ENCODE assay signal across 26 cellular contexts in the genomic region with DNA sequence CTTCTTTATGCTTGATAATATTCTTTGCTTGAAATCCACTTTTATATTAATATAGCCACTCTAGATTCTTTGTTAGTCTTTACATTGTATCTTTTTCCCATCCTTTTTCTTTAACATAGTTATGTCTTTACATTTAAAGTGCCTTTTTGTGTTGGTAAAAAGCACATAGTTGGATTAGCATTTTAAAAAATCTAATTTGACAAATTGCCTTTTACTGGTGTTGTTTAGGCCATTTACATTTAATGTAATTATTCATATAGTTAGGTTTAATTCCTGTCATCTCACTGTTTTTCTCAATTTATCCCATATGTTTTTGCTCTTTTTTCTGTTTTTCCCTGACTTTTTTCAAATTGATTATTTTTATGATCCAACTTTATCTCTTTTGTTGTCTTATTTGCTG.
DNase-seq lines count a peak whose midpoint lies in the region; ATAC-seq, FAIRE-seq and TF ChIP-seq lines count a peak whose summit lies in the region.
"Had no signal": no experiment of that assay in that cellular context is flagged by ENCODE, and none has a peak within 500 bp of the region (broad histone marks: within the 10 kb centered on the region; RNA-seq: fewer than 3 reads in every experiment).

No MANE protein-coding gene starts in this region.

- H4K20me1 ChIP-seq in K562 (replicated peaks; ENCODE audit: control insufficient read depth, insufficient read depth, low read length) = no peaks in the 10 kb centered on the region
- H4K20me1 ChIP-seq: BLaER1 had no signal

- H3K4me3 ChIP-seq in K562 = no peak overlapping the region
- H3K4me3 ChIP-seq: BLaER1, GM23248 had no signal

- no peaks in the 10 kb centered on the region; a peak in 1 of 5 replicates for H3K4me1 ChIP-seq in K562 (replicated peaks in 1 of 2; ENCODE audit: control insufficient read depth in 2 of 2, insufficient read depth in 2 of 2, low read length in 2 of 2)
- H3K4me1 ChIP-seq: BLaER1 had no signal

- H3K27me3 Mint-ChIP-seq in activated T-cell treated with anti-CD3 and anti-CD28 coated beads, Interleukin-2, amount 50 U/mL, for 72 hours (ENCODE audit: low read depth) = peaks cover 30% of the 10 kb centered on the region
- H3K27me3 Mint-ChIP-seq in activated T-cell treated with anti-CD3 and anti-CD28 coated beads, Interleukin-2, amount 50 U/mL, for 4 hours (ENCODE audit: low read depth) = no peaks in the 10 kb centered on the region
- H3K27me3 Mint-ChIP-seq in activated T-helper 1 cell treated with anti-CD3 and anti-CD28 coated beads, Interleukin-12 subunit alpha, Interleukin-12 subunit beta, Interleukin-2, Interleukin-4 antibody, amounts not matched to agents 30 ng/mL and 10 ng/mL and 1 ng/mL, durations not matched to agents 14 hours and 24 hours and 36 hours (ENCODE audit: insufficient read depth) = no peaks in the 10 kb centered on the region
- H3K27me3 Mint-ChIP-seq: B cell; CD4-positive, CD25-positive, alpha-beta regulatory T cell had no signal

- BruUV-seq in K562 (replicated peaks; lab: Mats Ljungman, UMichigan) = no TSS peak

- CTCF ChIA-PET in K562 (lab: Yijun Ruan, JAX; ENCODE audit: low intra/inter-chr PET ratio) = no interaction called here

- no peak overlapping the region for H3K27ac ChIP-seq in K562 (ENCODE audit: extremely low read depth, low read depth, low read length)
- H3K27ac ChIP-seq: 22Rv1, BLaER1, C4-2B, GM23248 had no signal

- intact Hi-C loops in activated T-helper 1 cell treated with anti-CD3 and anti-CD28 coated beads, Interleukin-12 subunit alpha, Interleukin-12 subunit beta, Interleukin-2, Interleukin-4 antibody, amounts not matched to agents 30 ng/mL and 10 ng/mL and 1 ng/mL, durations not matched to agents 14 hours and 24 hours and 36 hours (cut with micrococcal nuclease) = no loop called here
- intact Hi-C loops in K562 (cut with micrococcal nuclease) = no loop called here

- no peaks in the 10 kb centered on the region for H3K9me1 ChIP-seq in K562 (ENCODE audit: control insufficient read depth, insufficient read depth, low read length)

- peaks cover 9% of the 10 kb centered on the region for H3K9me3 ChIP-seq in K562 (replicated peaks; ENCODE audit: control insufficient read depth, insufficient read depth, low read depth, low read length)

- no peak overlapping the region for H3K4me2 ChIP-seq in K562 (ENCODE audit: insufficient read depth, low read length)
- H3K4me2 ChIP-seq: BLaER1 had no signal

- DNase-seq in activated T-cell treated with anti-CD3 and anti-CD28 coated beads, Interleukin-2, amount 50 U/mL, for 72 hours = no peak
- no peak for DNase-seq in activated T-cell treated with anti-CD3 and anti-CD28 coated beads, Interleukin-2, amount 50 U/mL, for 4 hours
- DNase-seq in activated T-helper 1 cell treated with anti-CD3 and anti-CD28 coated beads, Interleukin-12 subunit alpha, Interleukin-12 subunit beta, Interleukin-2, Interleukin-4 antibody, amounts not matched to agents 30 ng/mL and 10 ng/mL and 1 ng/mL, durations not matched to agents 14 hours and 24 hours and 36 hours (ENCODE audit: low spot score) = no peak
- DNase-seq in K562 (ENCODE audit: extremely low read depth in 1 of 4, low spot score in 3 of 4) = no peak
- no peak for DNase-seq in SW480 (ENCODE audit: low spot score)
- no peak for DNase-seq in stimulated activated CD4-positive, alpha-beta T cell treated with anti-CD3 and anti-CD28 coated beads, Interleukin-4, amount 100 ng/mL, for 1 hour
- DNase-seq in stimulated activated CD4-positive, alpha-beta T cell treated with anti-CD3 and anti-CD28 coated beads, Interleukin-2, amount 100 ng/mL, for 24 hours = no peak
- no peak for DNase-seq in GM13977 (ENCODE audit: low spot score)
- DNase-seq: Caco-2; CD4-positive, CD25-positive, alpha-beta regulatory T cell; CD8-positive, alpha-beta T cell; DMS153; DND-41; GDM1; GM23248; H7; HCEC 1CT; HFFc6 had no signal

- POLR2A ChIA-PET in K562 (lab: Yijun Ruan, JAX) = no interaction called here

- no peak for TF ChIP-seq EP300 in K562 (IDR thresholded peaks at IDR 0.05; ENCODE audit: low read length)

- ATAC-seq in activated T-cell treated with anti-CD3 and anti-CD28 coated beads, Interleukin-2, amount 50 U/mL, for 72 hours (replicated peaks in 1 of 2) = no peak
- no peak for ATAC-seq in activated T-cell treated with anti-CD3 and anti-CD28 coated beads, Interleukin-2, amount 50 U/mL, for 4 hours
- ATAC-seq in K562 = no peak
- ATAC-seq: CD8-positive, alpha-beta T cell had no signal

- peaks cover 14 to 16% of the 10 kb centered on the region in 2 donors for H3K9me3 Mint-ChIP-seq in activated T-cell treated with anti-CD3 and anti-CD28 coated beads, Interleukin-2, amount 50 U/mL, for 72 hours
- peaks cover 23% of the 10 kb centered on the region for H3K9me3 Mint-ChIP-seq in activated T-cell treated with anti-CD3 and anti-CD28 coated beads, Interleukin-2, amount 50 U/mL, for 4 hours
- H3K9me3 Mint-ChIP-seq in activated T-helper 1 cell treated with anti-CD3 and anti-CD28 coated beads, Interleukin-12 subunit alpha, Interleukin-12 subunit beta, Interleukin-2, Interleukin-4 antibody, amounts not matched to agents 30 ng/mL and 10 ng/mL and 1 ng/mL, durations not matched to agents 14 hours and 24 hours and 36 hours = peaks cover 39% of the 10 kb centered on the region

- H3K36me3 Mint-ChIP-seq in activated T-cell treated with anti-CD3 and anti-CD28 coated beads, Interleukin-2, amount 50 U/mL, for 72 hours (ENCODE audit: insufficient read depth in 2 of 2) = peaks cover 15 to 44% of the 10 kb centered on the region in 2 donors
- peaks cover 1% of the 10 kb centered on the region for H3K36me3 Mint-ChIP-seq in activated T-cell treated with anti-CD3 and anti-CD28 coated beads, Interleukin-2, amount 50 U/mL, for 4 hours (ENCODE audit: insufficient read depth)
- H3K36me3 Mint-ChIP-seq in activated T-helper 1 cell treated with anti-CD3 and anti-CD28 coated beads, Interleukin-12 subunit alpha, Interleukin-12 subunit beta, Interleukin-2, Interleukin-4 antibody, amounts not matched to agents 30 ng/mL and 10 ng/mL and 1 ng/mL, durations not matched to agents 14 hours and 24 hours and 36 hours (ENCODE audit: low read depth) = peaks cover 39% of the 10 kb centered on the region

- TF ChIP-seq CTCF in K562 (IDR thresholded peaks at IDR 0.05 in 2 of 3, conservative IDR thresholded peaks at IDR 0.05 in 1 of 3; ENCODE audit: insufficient read depth in 2 of 3, low read depth in 1 of 3, low read length in 3 of 3) (no peak), GM13977 (IDR thresholded peaks at IDR 0.05; ENCODE audit: extremely low read depth, insufficient read depth, missing control alignments) (no peak)

- TF ChIP-seq RAD21 in K562 (CRISPR knock-in tag; conservative IDR thresholded peaks at IDR 0.05 in 1 of 2, IDR thresholded peaks at IDR 0.05 in 1 of 2) = no peak

- no peak for TF ChIP-seq POLR2A in K562 (conservative IDR thresholded peaks at IDR 0.05)

- no peak for FAIRE-seq in K562 (lab: Jason Lieb, UNC)
- FAIRE-seq: A204.1, GM12891, GM19239, H1 had no signal

- H3K79me2 ChIP-seq in K562 (ENCODE audit: control insufficient read depth, insufficient read depth, low read length) = no peaks in the 10 kb centered on the region

- H3K27ac Mint-ChIP-seq in activated T-cell treated with anti-CD3 and anti-CD28 coated beads, Interleukin-2, amount 50 U/mL, for 72 hours = peak overlapping the region; percentile 10
- H3K27ac Mint-ChIP-seq in activated T-helper 1 cell treated with anti-CD3 and anti-CD28 coated beads, Interleukin-12 subunit alpha, Interleukin-12 subunit beta, Interleukin-2, Interleukin-4 antibody, amounts not matched to agents 30 ng/mL and 10 ng/mL and 1 ng/mL, durations not matched to agents 14 hours and 24 hours and 36 hours = peak overlapping the region; percentile 38
- H3K27ac Mint-ChIP-seq: B cell; CD4-positive, CD25-positive, alpha-beta regulatory T cell; CD8-positive, alpha-beta T cell; HFFc6 had no signal

- H3K27me3 ChIP-seq in K562 (ENCODE audit: control insufficient read depth in 2 of 2, insufficient read depth in 2 of 2, low read length in 2 of 2) = no peaks in the 10 kb centered on the region
- H3K27me3 ChIP-seq: BLaER1 had no signal

- H3K9ac ChIP-seq in K562 (ENCODE audit: insufficient read depth in 1 of 2, low read depth in 2 of 2, low read length in 2 of 2) = no peak overlapping the region
- H3K9ac ChIP-seq: BLaER1, GM23248 had no signal

- peaks cover 18% of the 10 kb centered on the region for H3K4me1 Mint-ChIP-seq in activated T-cell treated with anti-CD3 and anti-CD28 coated beads, Interleukin-2, amount 50 U/mL, for 72 hours (ENCODE audit: low read depth)
- peaks cover 6% of the 10 kb centered on the region for H3K4me1 Mint-ChIP-seq in activated T-cell treated with anti-CD3 and anti-CD28 coated beads, Interleukin-2, amount 50 U/mL, for 4 hours (ENCODE audit: low read depth)
- peaks cover 24% of the 10 kb centered on the region for H3K4me1 Mint-ChIP-seq in activated T-helper 1 cell treated with anti-CD3 and anti-CD28 coated beads, Interleukin-12 subunit alpha, Interleukin-12 subunit beta, Interleukin-2, Interleukin-4 antibody, amounts not matched to agents 30 ng/mL and 10 ng/mL and 1 ng/mL, durations not matched to agents 14 hours and 24 hours and 36 hours (ENCODE audit: low read depth)

- in situ Hi-C loops in K562 (cut with MboI) (no loop called here), GM13977 (cut with MboI; ENCODE audit: low pct_unique_long_range_greater_than_20kb, low sequenced_read_pairs, unreplicated experiment) (no loop called here)

- H3K36me3 ChIP-seq in K562 (ENCODE audit: control insufficient read depth, insufficient read depth, low read length) = no peaks in the 10 kb centered on the region
- H3K36me3 ChIP-seq: BLaER1 had no signal

- H2AFZ ChIP-seq in K562 (ENCODE audit: low read depth, low read length) = no peak overlapping the region
- H2AFZ ChIP-seq: GM23248 had no signal

- H3K4me3 Mint-ChIP-seq in activated T-cell treated with anti-CD3 and anti-CD28 coated beads, Interleukin-2, amount 50 U/mL, for 72 hours = no peak overlapping the region
- no peak overlapping the region for H3K4me3 Mint-ChIP-seq in activated T-cell treated with anti-CD3 and anti-CD28 coated beads, Interleukin-2, amount 50 U/mL, for 4 hours
- no peak overlapping the region for H3K4me3 Mint-ChIP-seq in activated T-helper 1 cell treated with anti-CD3 and anti-CD28 coated beads, Interleukin-12 subunit alpha, Interleukin-12 subunit beta, Interleukin-2, Interleukin-4 antibody, amounts not matched to agents 30 ng/mL and 10 ng/mL and 1 ng/mL, durations not matched to agents 14 hours and 24 hours and 36 hours
- H3K4me3 Mint-ChIP-seq: B cell; CD4-positive, CD25-positive, alpha-beta regulatory T cell; CD8-positive, alpha-beta T cell; HFFc6 had no signal

TF ChIP-seq in K562, 482 proteins besides CTCF, POLR2A, EP300 and RAD21 (continues in another document):
- TF ChIP-seq TRIM28 (IDR thresholded peaks at IDR 0.05) (peak; percentile 42; the same call in 1 of the 2 replicates), POLR2H (tag; IDR thresholded peaks at IDR 0.05; ENCODE audit: low read depth) (no peak), ELF1 (tag; IDR thresholded peaks at IDR 0.05) (no peak), ZNF354B (CRISPR knock-in tag; IDR thresholded peaks at IDR 0.05) (peak; percentile 93)
